In the genomic region with DNA sequence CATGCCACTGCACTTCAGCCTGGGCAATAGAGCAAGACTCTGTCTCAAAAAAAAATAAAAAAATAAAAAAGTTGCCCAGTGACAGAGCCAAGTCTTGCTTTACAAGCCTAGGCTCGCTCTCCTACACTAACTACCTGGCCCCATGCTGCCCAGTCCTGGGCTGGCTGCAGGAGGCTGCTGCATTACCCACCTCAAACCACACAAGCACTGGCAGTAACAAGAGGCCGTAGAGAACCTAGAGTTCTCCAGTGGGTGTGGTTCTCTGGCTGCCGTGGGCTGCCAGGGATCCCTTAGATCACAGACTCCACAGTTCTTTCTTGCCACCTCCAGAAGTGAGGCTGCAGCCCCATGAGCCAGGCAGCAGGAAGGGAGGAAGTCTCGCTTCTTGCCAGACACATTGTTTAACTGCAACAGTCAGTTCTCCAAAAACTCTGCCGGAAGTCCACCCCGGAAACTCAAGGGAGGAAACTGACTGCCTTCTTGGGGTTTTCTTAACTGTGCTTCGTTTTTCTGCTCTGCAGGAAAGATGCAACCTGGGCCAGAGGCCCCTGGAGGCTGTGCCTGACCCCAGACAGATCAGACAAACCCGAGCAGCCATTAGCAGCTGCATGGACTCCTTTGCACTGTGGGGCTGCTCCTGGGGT, we compare ENCODE assay signal across 8 cellular contexts.
DNase-seq lines count a peak whose midpoint lies in the region; ATAC-seq and TF ChIP-seq lines count a peak whose summit lies in the region.
"Not testable (repeated sequence)": the region's sequence is repeated elsewhere in the genome, so short reads cannot be mapped to it uniquely, and the experiment has no call there.

No MANE protein-coding gene starts in this region.

- H3K4me1 ChIP-seq in upper lobe of left lung: peaks cover 10 to 15% (median 12%) of the 10 kb centered on the region in 4 donors

- H3K36me3 ChIP-seq in upper lobe of left lung: not testable (repeated sequence)

- H3K9me3 Mint-ChIP-seq in activated CD4-positive, alpha-beta T cell treated with anti-CD3 and anti-CD28 coated beads for 36 hours (ENCODE audit: low read depth): not testable (repeated sequence)

- H3K36me3 Mint-ChIP-seq in activated CD4-positive, alpha-beta T cell treated with anti-CD3 and anti-CD28 coated beads for 36 hours (ENCODE audit: low read depth): not testable (repeated sequence)

- not testable (repeated sequence) for TF ChIP-seq EP300 in upper lobe of left lung (IDR thresholded peaks at IDR 0.05)

- intact Hi-C loops in activated CD4-positive, alpha-beta T cell treated with anti-CD3 and anti-CD28 coated beads for 36 hours (cut with DNase I, micrococcal nuclease); Right ventricle myocardium inferior (cut with DNase I); sciatic nerve (cut with DNase I): not testable (repeated sequence)

- not testable (repeated sequence) for TF ChIP-seq CTCF in upper lobe of left lung (IDR thresholded peaks at IDR 0.05)

- ATAC-seq in GM18511 (IDR thresholded peaks at IDR 0.05; ENCODE audit: unreplicated experiment): peak; percentile 88
- ATAC-seq in HG02852 (IDR thresholded peaks at IDR 0.05; ENCODE audit: unreplicated experiment): peak; percentile 47
- ATAC-seq in activated CD4-positive, alpha-beta T cell treated with anti-CD3 and anti-CD28 coated beads for 36 hours: peak; percentile 77
- ATAC-seq in Right ventricle myocardium inferior: peak; percentile 65
- ATAC-seq in sciatic nerve: peak; percentile 38
- peak; percentile 35 to 60 for ATAC-seq in upper lobe of left lung (ENCODE audit: low FRiP score in 2 of 2)

- POLR2A ChIA-PET in activated CD4-positive, alpha-beta T cell treated with anti-CD3 and anti-CD28 coated beads for 36 hours (lab: Charles Lee): not testable (repeated sequence)

- DNase-seq in NOMO-1 (lab: John Stamatoyannopoulos, UW; ENCODE audit: unreplicated experiment in 2 of 2): peak; percentile 43 to 48
- peak; percentile 56 for DNase-seq in activated CD4-positive, alpha-beta T cell treated with anti-CD3 and anti-CD28 coated beads for 36 hours
- peak; percentile 46 for DNase-seq in activated gamma-delta T cell treated with Interleukin-2 at 50 U/mL for 16 hours
- DNase-seq in Right ventricle myocardium inferior (ENCODE audit: missing footprints); sciatic nerve (ENCODE audit: low spot score): not testable (repeated sequence)
- DNase-seq in upper lobe of left lung: peak in 1 of 2 donors; percentile 29

- peak overlapping the region; percentile 8 for H3K4me3 Mint-ChIP-seq in activated CD4-positive, alpha-beta T cell treated with anti-CD3 and anti-CD28 coated beads for 36 hours

- WGBS in upper lobe of left lung, 2 donors: 23 to 39% methylated on average over 7 to 8 of the region's 8 CpGs

- peak overlapping the region; percentile 69 for H3K27ac Mint-ChIP-seq in activated CD4-positive, alpha-beta T cell treated with anti-CD3 and anti-CD28 coated beads for 36 hours

- not testable (repeated sequence) for H3K9me3 ChIP-seq in upper lobe of left lung

- CTCF ChIA-PET in activated CD4-positive, alpha-beta T cell treated with anti-CD3 and anti-CD28 coated beads for 36 hours (lab: Charles Lee): not testable (repeated sequence)

- H3K27me3 ChIP-seq in upper lobe of left lung: not testable (repeated sequence)

- H3K4me1 Mint-ChIP-seq in activated CD4-positive, alpha-beta T cell treated with anti-CD3 and anti-CD28 coated beads for 36 hours: peaks cover 39% of the 10 kb centered on the region

- not testable (repeated sequence) for TF ChIP-seq POLR2A in upper lobe of left lung (IDR thresholded peaks at IDR 0.05)

- not testable (repeated sequence) for H3K27me3 Mint-ChIP-seq in activated CD4-positive, alpha-beta T cell treated with anti-CD3 and anti-CD28 coated beads for 36 hours

- H3K27ac ChIP-seq in upper lobe of left lung: not testable (repeated sequence)

- H3K4me3 ChIP-seq in upper lobe of left lung: not testable (repeated sequence)

Comparison
In these comparisons a context has a peak if more than half of its experiments do, and no peak if none do; other contexts are left out.
1. ATAC-seq: peak in every context shown above with its lines; median percentile 88 in GM18511; 77 in activated CD4-positive, alpha-beta T cell treated with anti-CD3 and anti-CD28 coated beads for 36 hours; 65 in Right ventricle myocardium inferior; 48 in upper lobe of left lung; 47 in HG02852; 38 in sciatic nerve.